ENCODE assay signal across 1 cellular context in genomic region chr19:2391118-2391725, GRCh38.
TF ChIP-seq lines count a peak whose summit lies in the region.

No MANE protein-coding gene starts in this region.

TF ChIP-seq in H1, 55 proteins besides CTCF, POLR2A, EP300 and RAD21 (continued from another document):
- TF ChIP-seq SRF (IDR thresholded peaks at IDR 0.05; ENCODE audit: low read depth, low read length) (no peak), SAP30 (IDR thresholded peaks at IDR 0.05; ENCODE audit: insufficient read depth, insufficient replicate concordance, low read length) (no peak), MAX (IDR thresholded peaks at IDR 0.05) (peak; percentile 41; the same call in 1 of the 2 replicates)
